In the genomic region with DNA sequence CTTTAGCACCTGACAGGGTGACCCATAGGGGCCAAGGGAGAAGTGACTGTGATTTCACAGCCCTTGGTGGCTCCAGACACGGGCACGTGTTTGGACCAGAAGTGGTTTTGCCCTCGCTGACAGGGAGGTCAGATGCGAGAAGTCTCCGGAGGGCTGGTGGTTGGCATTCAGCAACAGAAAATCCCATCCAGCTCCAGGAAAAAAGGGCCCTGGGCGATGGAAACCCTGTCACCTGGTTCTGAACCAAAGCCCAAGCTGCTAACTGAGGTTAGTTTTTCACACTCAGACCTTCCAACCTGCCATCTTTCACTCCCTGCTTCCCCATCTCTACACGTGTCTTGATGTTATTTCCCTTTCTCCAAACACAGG, we compare ENCODE assay signal across 9 cellular contexts.
DNase-seq lines count a peak whose midpoint lies in the region; ATAC-seq and TF ChIP-seq lines count a peak whose summit lies in the region.
"Had no signal": no experiment of that assay in that cellular context is flagged by ENCODE, and none has a peak within 500 bp of the region (broad histone marks: within the 10 kb centered on the region; RNA-seq: fewer than 3 reads in every experiment).

No MANE protein-coding gene starts in this region.

- WGBS in transverse colon (ENCODE audit: low coverage in 1 of 2), 2 donors = 51% methylated on average over 7 of the region's 7 CpGs; no CpG with 5 or more reads in 1 of the 2 donors

- TF ChIP-seq EP300 in transverse colon (IDR thresholded peaks at IDR 0.05; ENCODE audit: low read depth) = no peak

- TF ChIP-seq CTCF in SU-DHL-6 (IDR thresholded peaks at IDR 0.05; ENCODE audit: insufficient read depth, low read length, poor library complexity, severe bottlenecking) (no peak), transverse colon (IDR thresholded peaks at IDR 0.05) (no peak)

- H3K36me3 ChIP-seq in SU-DHL-6 (ENCODE audit: low read length) (no peaks in the 10 kb centered on the region), transverse colon (no peaks in the 10 kb centered on the region)

- H3F3A ChIP-seq in SU-DHL-6 (ENCODE audit: insufficient read depth) = peaks cover 21% of the 10 kb centered on the region

- H3K4me3 ChIP-seq in SU-DHL-6 (ENCODE audit: insufficient read depth, low read length, poor library complexity, severe bottlenecking) = peak overlapping the region; percentile 6
- no peak overlapping the region for H3K4me3 ChIP-seq in transverse colon

- H3K4me2 ChIP-seq in SU-DHL-6 (ENCODE audit: low read depth, low read length, poor library complexity, severe bottlenecking) = peak overlapping the region; percentile 42

- H4K20me1 ChIP-seq in SU-DHL-6 (ENCODE audit: low read depth, low read length) = no peaks in the 10 kb centered on the region

- H3K9me2 ChIP-seq in SU-DHL-6 (replicated peaks; ENCODE audit: insufficient read depth, low read length) = no peaks in the 10 kb centered on the region

- DNase-seq in SKM-1 treated with dmso at 0.1 percent for 144 hours (lab: John Stamatoyannopoulos, UW; ENCODE audit: unreplicated experiment) (peak; percentile 39), SKM-1 (lab: John Stamatoyannopoulos, UW; ENCODE audit: unreplicated experiment) (no peak), transverse colon (peak; percentile 21), OCI-M1 (lab: John Stamatoyannopoulos, UW) (no peak), OCI-M2 (lab: John Stamatoyannopoulos, UW; ENCODE audit: unreplicated experiment) (no peak)
- DNase-seq: CD4-positive, alpha-beta T cell had no signal

- H3K9ac ChIP-seq in SU-DHL-6 (ENCODE audit: low read length) = peak overlapping the region; percentile 37

- H3K27me3 ChIP-seq in SU-DHL-6 (ENCODE audit: low read length) (no peaks in the 10 kb centered on the region), layer of hippocampus (ENCODE audit: control insufficient read depth, insufficient read depth, low read length) (no peaks in the 10 kb centered on the region), transverse colon (peaks cover 9% of the 10 kb centered on the region)

- H3K9me3 ChIP-seq in SU-DHL-6 (ENCODE audit: insufficient read depth, low read length) (no peaks in the 10 kb centered on the region), transverse colon (no peaks in the 10 kb centered on the region)

- TF ChIP-seq POLR2A in transverse colon (IDR thresholded peaks at IDR 0.05) = no peak

- H3K27ac ChIP-seq in SU-DHL-6 (ENCODE audit: low read depth, low read length) (peak overlapping the region; percentile 74), layer of hippocampus (ENCODE audit: low read depth, low read length) (peak overlapping the region; percentile 78), transverse colon (peak overlapping the region; percentile 74 to 85 (median 82))

- no peak for ATAC-seq in HG02588 (IDR thresholded peaks at IDR 0.05; ENCODE audit: unreplicated experiment)

- intact Hi-C loops in transverse colon (cut with DNase I; ENCODE audit: low total_unique reads) = no loop called here

- no peak overlapping the region for H2AFZ ChIP-seq in SU-DHL-6 (ENCODE audit: low read depth, low read length, severe bottlenecking)

- H3K4me1 ChIP-seq in transverse colon = peaks cover 0 to 29% (median 13%) of the 10 kb centered on the region in 4 donors

- in situ Hi-C loops in transverse colon (cut with MboI; ENCODE audit: low pct_ligation_motif_present in 1 of 4, low pct_unique_long_range_greater_than_20kb in 1 of 4, low sequenced_read_pairs in 3 of 4) = loop anchor here in 1 of 4 donors (25.0 kb wide), 1 partner anchor 273 kb away; the partner anchor contains the start of gene CREB5

- peaks cover 14% of the 10 kb centered on the region for H3K79me2 ChIP-seq in SU-DHL-6 (ENCODE audit: insufficient read depth, low read length)

Comparison
In these comparisons a context has a peak if more than half of its experiments do, and no peak if none do; other contexts are left out.
1. DNase-seq: peak in SKM-1 treated with dmso at 0.1 percent for 144 hours (single experiment) and transverse colon (single experiment); none in SKM-1 (single experiment), OCI-M1 (single experiment) and OCI-M2 (single experiment).
2. Peak in every context shown above with its lines, with median percentiles within 50 percentile points of each other: H3K27ac ChIP-seq.